In genomic region chr7:155714702-155715101, GRCh38 we compare ENCODE assay signal across 1 cellular context.
TF ChIP-seq lines count a peak whose summit lies in the region.

No MANE protein-coding gene starts in this region.

TF ChIP-seq in HEK293, 187 proteins besides CTCF, POLR2A, EP300 and RAD21 (continued from another document):
- TF ChIP-seq KLF1 (tag by site-specific recombination; IDR thresholded peaks at IDR 0.05), result peak; percentile 65; the same call in 1 of the 2 replicates
- no peak for TF ChIP-seq ZNF701 (tag by site-specific recombination; IDR thresholded peaks at IDR 0.05)
- no peak for TF ChIP-seq ZNF488 (tag by site-specific recombination; IDR thresholded peaks at IDR 0.05)
